In the genomic region with DNA sequence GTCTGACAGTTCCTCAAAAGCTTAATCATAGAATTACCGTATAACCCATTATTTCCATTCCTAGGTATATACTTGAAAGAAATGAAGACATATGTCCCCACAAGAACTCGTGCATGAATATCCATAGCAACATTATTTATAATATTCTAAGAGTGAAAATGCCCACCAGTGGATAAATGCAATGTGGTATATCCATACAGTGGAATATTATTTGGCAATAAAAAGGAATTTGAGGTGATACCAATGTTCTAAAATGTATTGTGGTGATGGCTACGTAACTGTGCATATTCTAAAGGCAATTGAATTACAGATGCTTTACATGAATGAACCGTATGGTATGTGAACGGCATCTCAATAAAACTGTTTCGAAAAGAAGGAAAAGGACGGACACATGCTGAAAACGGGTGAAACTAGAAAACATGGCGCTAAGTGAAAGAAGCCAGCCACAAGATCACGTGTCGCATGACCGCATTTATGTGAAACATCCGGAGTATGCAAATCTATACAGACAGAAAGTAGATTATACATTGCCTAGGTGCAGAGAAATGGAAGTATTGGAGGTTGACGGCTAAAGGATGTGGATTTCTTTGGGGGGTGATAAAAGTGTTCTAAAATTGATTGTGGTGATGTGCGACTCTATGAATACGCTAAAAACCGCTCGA, we compare ENCODE assay signal across 13 cellular contexts. TPM values are rescaled to one million over a fixed set of nuclear protein-coding genes. Genes with fewer than 3 reads are reported as not detected.
"Had no signal": no experiment of that assay in that cellular context is flagged by ENCODE, and none has a peak within 500 bp of the region (broad histone marks: within the 10 kb centered on the region; RNA-seq: fewer than 3 reads in every experiment).

No MANE protein-coding gene starts in this region.

RNA-seq across cellular contexts. Expression of a gene that starts 16.0 kb away (rescaled TPM):
- total RNA-seq: activated B cell treated with CpG ODN at 0.5 μM for 24 hours; activated CD4-positive, alpha-beta memory T cell treated with anti-CD3 and anti-CD28 coated beads for 36 hours; activated CD4-positive, alpha-beta memory T cell treated with anti-CD3 and anti-CD28 coated beads, Interleukin-2, amount 10 ng/mL, durations not matched to agents 7 days and 5 days; activated CD4-positive, alpha-beta T cell treated with anti-CD3 and anti-CD28 coated beads for 36 hours; activated CD4-positive, alpha-beta T cell treated with anti-CD3 and anti-CD28 coated beads, Interleukin-2, amount 10 ng/mL, durations not matched to agents 24 days and 14 days; activated CD4-positive, alpha-beta T cell treated with anti-CD3 and anti-CD28 coated beads, Interleukin-2, amount 10 ng/mL, durations not matched to agents 7 days and 5 days; activated CD8-positive, alpha-beta memory T cell treated with anti-CD3 and anti-CD28 coated beads for 36 hours; activated CD8-positive, alpha-beta memory T cell treated with anti-CD3 and anti-CD28 coated beads, Interleukin-2, amount 10 ng/mL, durations not matched to agents 7 days and 5 days; activated CD8-positive, alpha-beta T cell treated with anti-CD3 and anti-CD28 coated beads for 36 hours; activated CD8-positive, alpha-beta T cell treated with anti-CD3 and anti-CD28 coated beads, Interleukin-2, amount 10 ng/mL, durations not matched to agents 7 days and 5 days; T-helper 1 cell treated with Interleukin-12 subunit alpha and Interleukin-12 subunit beta and Interleukin-4 antibody, amounts not matched to agents 30 ng/mL and 1 ng/mL, for 36 hours; T-helper 2 cell treated with Interferon-gamma antibody and Interleukin-4, amounts not matched to agents 100 ng/mL and 5 ng/mL, for 36 hours; WTC11 had no signal

RNA-seq across cellular contexts. Expression of a gene that starts 29.4 kb away (rescaled TPM):
- total RNA-seq: activated B cell treated with CpG ODN at 0.5 μM for 24 hours; activated CD4-positive, alpha-beta memory T cell treated with anti-CD3 and anti-CD28 coated beads for 36 hours; activated CD4-positive, alpha-beta memory T cell treated with anti-CD3 and anti-CD28 coated beads, Interleukin-2, amount 10 ng/mL, durations not matched to agents 7 days and 5 days; activated CD4-positive, alpha-beta T cell treated with anti-CD3 and anti-CD28 coated beads for 36 hours; activated CD4-positive, alpha-beta T cell treated with anti-CD3 and anti-CD28 coated beads, Interleukin-2, amount 10 ng/mL, durations not matched to agents 24 days and 14 days; activated CD8-positive, alpha-beta T cell treated with anti-CD3 and anti-CD28 coated beads for 36 hours; T-helper 1 cell treated with Interleukin-12 subunit alpha and Interleukin-12 subunit beta and Interleukin-4 antibody, amounts not matched to agents 30 ng/mL and 1 ng/mL, for 36 hours; T-helper 2 cell treated with Interferon-gamma antibody and Interleukin-4, amounts not matched to agents 100 ng/mL and 5 ng/mL, for 36 hours had no signal

RNA-seq across cellular contexts. Expression of a gene that starts 46.8 kb away (rescaled TPM):
- total RNA-seq: activated CD4-positive, alpha-beta memory T cell treated with anti-CD3 and anti-CD28 coated beads for 36 hours; activated CD4-positive, alpha-beta T cell treated with anti-CD3 and anti-CD28 coated beads, Interleukin-2, amount 10 ng/mL, durations not matched to agents 24 days and 14 days had no signal
